ENCODE assay signal across 8 cellular contexts in genomic region chr1:203273206-203273868, GRCh38. TPM values are rescaled to one million over a fixed set of nuclear protein-coding genes. Genes with fewer than 3 reads are reported as not detected.
DNase-seq lines count a peak whose midpoint lies in the region; ATAC-seq, FAIRE-seq and TF ChIP-seq lines count a peak whose summit lies in the region.

No MANE protein-coding gene starts in this region.

- H3K4me1 ChIP-seq in A673 (ENCODE audit: insufficient read depth, low read length, poor library complexity, severe bottlenecking) = peaks cover 31% of the 10 kb centered on the region
- H3K4me1 ChIP-seq in keratinocyte (ENCODE audit: control insufficient read depth, extremely low read depth, insufficient read depth, low read length) = peaks cover 33% of the 10 kb centered on the region

- H3K9me3 ChIP-seq in A673 (ENCODE audit: low read depth, low read length, poor library complexity, severe bottlenecking) (no peaks in the 10 kb centered on the region), keratinocyte (ENCODE audit: control insufficient read depth, low read depth, low read length) (no peaks in the 10 kb centered on the region)

- peak overlapping the region; percentile 28 for H3K9ac ChIP-seq in keratinocyte (ENCODE audit: control insufficient read depth, extremely low read depth, insufficient read depth, low read length)

- CTCF ChIA-PET in A673 (lab: Charles Lee) = interaction anchor here (0.6 to 1.4 kb wide), 12 partner anchors 16 to 604 kb away, joined by 3 to 9 read pairs (median 4); no protein-coding TSS in a partner anchor

- TF ChIP-seq CTCF in A673 (conservative IDR thresholded peaks at IDR 0.05; ENCODE audit: low read depth, low read length) = peak; percentile 99
- TF ChIP-seq CTCF in keratinocyte (optimal IDR thresholded peaks at IDR 0.05 in 1 of 3, IDR thresholded peaks at IDR 0.05 in 1 of 3, conservative IDR thresholded peaks at IDR 0.05 in 1 of 3; ENCODE audit: extremely low read depth in 1 of 3, insufficient read depth in 2 of 3, low read length in 3 of 3) = peak; percentile 99

- no peak overlapping the region for H3K27ac ChIP-seq in A673 (ENCODE audit: low read depth, low read length, poor library complexity, severe bottlenecking)
- H3K27ac ChIP-seq in caudate nucleus (ENCODE audit: low read depth, low read length) = peak overlapping the region; percentile 95
- H3K27ac ChIP-seq in keratinocyte (ENCODE audit: control insufficient read depth, insufficient read depth, low read length) = peak overlapping the region; percentile 30

- no peaks in the 10 kb centered on the region for H3K36me3 ChIP-seq in A673 (ENCODE audit: insufficient read depth, low read length, poor library complexity, severe bottlenecking)
- no peaks in the 10 kb centered on the region for H3K36me3 ChIP-seq in keratinocyte (ENCODE audit: control insufficient read depth in 2 of 2, extremely low read depth in 1 of 2, insufficient read depth in 2 of 2, low read length in 2 of 2)

- H4K20me1 ChIP-seq in keratinocyte (ENCODE audit: control insufficient read depth, extremely low read depth, insufficient read depth, low read length) = no peaks in the 10 kb centered on the region

- DNase-seq in A673 (ENCODE audit: low spot score) (peak; percentile 87), NCI-H2171 treated with DMSO at 0.1 percent for 48 hours (lab: John Stamatoyannopoulos, UW) (peak; percentile 95), caudate nucleus (lab: John Stamatoyannopoulos, UW) (peak in 54 of 61 donors; percentile 53 to 90 (median 76)), keratinocyte (ENCODE audit: low read depth, low spot score) (peak; percentile 90)
- peak; percentile 88 to 93 (median 90) for DNase-seq in activated CD4-positive, CD25-positive, alpha-beta regulatory T cell (lab: John Stamatoyannopoulos, UW)
- peak; percentile 94 for DNase-seq in stimulated activated CD4-positive, alpha-beta T cell treated with anti-CD3 and anti-CD28 coated beads, Interleukin-15, amount 100 ng/mL, for 24 hours

- H3K27me3 ChIP-seq in A673 (replicated peaks; ENCODE audit: insufficient read depth, low read depth, low read length, poor library complexity) (no peaks in the 10 kb centered on the region), keratinocyte (ENCODE audit: control insufficient read depth, extremely low read depth, insufficient read depth, low read length) (no peaks in the 10 kb centered on the region)

- dilution Hi-C loops in keratinocyte (cut with MboI; ENCODE audit: extremely low pct_ligation_motif_present, low sequenced_read_pairs) = loop anchor here (25.0 kb wide), 1 partner anchor 236 kb away; the partner anchor contains the start of gene PPFIA4

- no peaks in the 10 kb centered on the region for H3K79me2 ChIP-seq in keratinocyte (ENCODE audit: control insufficient read depth, insufficient read depth, low read length)

- BruUV-seq in A673 (replicated peaks; lab: Mats Ljungman, UMichigan) = no TSS peak

- POLR2A ChIA-PET in A673 (lab: Charles Lee; ENCODE audit: low non-redundant PET) = no interaction called here

- ATAC-seq in GM18867 (IDR thresholded peaks at IDR 0.05; ENCODE audit: unreplicated experiment) (peak; percentile 59), HG03108 (IDR thresholded peaks at IDR 0.05; ENCODE audit: unreplicated experiment) (peak; percentile 52)

- H3K4me3 ChIP-seq in A673 (ENCODE audit: low read depth, low read length, poor library complexity, severe bottlenecking) = no peak overlapping the region
- H3K4me3 ChIP-seq in keratinocyte (ENCODE audit: control insufficient read depth in 2 of 3, extremely low read depth in 1 of 3, insufficient read depth in 2 of 3, low read depth in 1 of 3, low read length in 3 of 3) = no peak overlapping the region

- peak; percentile 43 for FAIRE-seq in keratinocyte (lab: Jason Lieb, UNC)

- peak overlapping the region; percentile 30 for H2AFZ ChIP-seq in keratinocyte (ENCODE audit: control insufficient read depth, low read length)

- H3K9me1 ChIP-seq in keratinocyte (ENCODE audit: control insufficient read depth, extremely low read depth, insufficient read depth, low read length) = no peaks in the 10 kb centered on the region

- intact Hi-C loops in A673 (cut with micrococcal nuclease; ENCODE audit: unreplicated experiment) = loop anchor here (1.0 to 5.0 kb wide), 3 partner anchors 65 to 429 kb away; no protein-coding TSS in a partner anchor

- H3K4me2 ChIP-seq in keratinocyte (ENCODE audit: control insufficient read depth, extremely low read depth, insufficient read depth, low read depth, low read length) = peak overlapping the region; percentile 30

RNA-seq across cellular contexts. Expression of gene BTG2, which starts 32.0 kb away (rescaled TPM):
- 8.5 and 9.3 TPM in 2 replicates for total RNA-seq in A673 (2021)
- 52.4 to 230 TPM (median 117 TPM) in 3 replicates for polyA plus RNA-seq in keratinocyte
- 28.0 TPM for polyA plus RNA-seq in keratinocyte (2011; ENCODE audit: low read depth)
- polyA plus RNA-seq in keratinocyte (2011; cell fraction: cytosol; rRNA removed) = 84.3 and 101 TPM in 2 replicates
- 278 and 325 TPM in 2 replicates for polyA plus RNA-seq in keratinocyte (2011; cell fraction: nucleus; rRNA removed)
- polyA plus RNA-seq in keratinocyte (2012; ENCODE audit: low replicate concordance) = 34.6 and 187 TPM in 2 replicates
- polyA minus RNA-seq in keratinocyte = 23.8 to 191 TPM (median 82.3 TPM) in 3 replicates
- 155 TPM for polyA minus RNA-seq in keratinocyte (2011; cell fraction: cytosol; rRNA and poly(A)+ RNA removed)
- 145 and 173 TPM in 2 replicates for polyA minus RNA-seq in keratinocyte (2011; cell fraction: nucleus; rRNA and poly(A)+ RNA removed)

RNA-seq across cellular contexts. Expression of gene CHIT1, which starts 43.9 kb away (rescaled TPM):
- not detected in 2 replicates for total RNA-seq in A673 (2021)
- polyA plus RNA-seq in keratinocyte = 0.14 TPM in 1 of 3 replicates, not detected in the others
- polyA plus RNA-seq in keratinocyte (2011; ENCODE audit: low read depth) = not detected
- not detected in 2 replicates for polyA plus RNA-seq in keratinocyte (2011; cell fraction: cytosol; rRNA removed)
- polyA plus RNA-seq in keratinocyte (2011; cell fraction: nucleus; rRNA removed) = 0.06 and 0.08 TPM in 2 replicates
- not detected in 2 replicates for polyA plus RNA-seq in keratinocyte (2012; ENCODE audit: low replicate concordance)
- 0.03 TPM in 2 of 3 replicates, not detected in the other for polyA minus RNA-seq in keratinocyte
- polyA minus RNA-seq in keratinocyte (2011; cell fraction: cytosol; rRNA and poly(A)+ RNA removed) = not detected
- 0.16 TPM in 1 of 2 replicates, not detected in the other for polyA minus RNA-seq in keratinocyte (2011; cell fraction: nucleus; rRNA and poly(A)+ RNA removed)
